In the genomic region with DNA sequence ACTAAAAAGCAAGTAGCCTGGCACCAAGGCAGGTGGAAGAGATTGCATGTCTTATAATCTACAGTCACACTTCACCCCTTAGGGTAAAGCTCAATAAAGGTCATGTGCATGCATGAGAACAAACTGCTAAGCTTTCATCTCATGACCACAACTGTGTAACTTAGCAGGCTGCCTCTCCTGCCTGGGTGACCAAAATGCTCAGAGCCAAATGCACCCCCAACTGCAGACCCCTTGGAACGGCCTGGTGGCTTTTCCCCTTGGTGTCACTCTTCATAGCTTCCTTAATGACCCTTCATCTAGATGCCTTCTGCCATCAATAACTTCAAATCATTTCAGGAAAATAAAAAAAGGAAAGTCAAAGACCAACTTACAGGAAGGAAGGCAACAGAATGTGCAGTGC, we compare ENCODE assay signal across 33 cellular contexts.
"Had no signal": no experiment of that assay in that cellular context is flagged by ENCODE, and none has a peak within 500 bp of the region (broad histone marks: within the 10 kb centered on the region; RNA-seq: fewer than 3 reads in every experiment).

No MANE protein-coding gene starts in this region.

- H3K27ac Mint-ChIP-seq: activated CD4-positive, alpha-beta memory T cell treated with anti-CD3 and anti-CD28 coated beads for 36 hours; activated naive CD4-positive, alpha-beta T cell treated with anti-CD3 and anti-CD28 coated beads, Interleukin-2, amount 50 U/mL, for 24 hours; activated T-helper 1 cell treated with anti-CD3 and anti-CD28 coated beads, Interleukin-12 subunit alpha, Interleukin-12 subunit beta, Interleukin-2, Interleukin-4 antibody, amounts not matched to agents 30 ng/mL and 10 ng/mL and 1 ng/mL, durations not matched to agents 14 hours and 24 hours and 36 hours; brain; memory B cell; naive thymus-derived CD8-positive, alpha-beta T cell; stimulated activated effector memory CD8-positive, alpha-beta T cell treated with anti-CD3 and anti-CD28 coated beads, Interleukin-12 subunit alpha, Interleukin-12 subunit beta, amount 100 ng/mL, for 72 hours; stimulated activated naive CD8-positive, alpha-beta T cell treated with anti-CD3 and anti-CD28 coated beads, Interleukin-15, Interleukin-2, amounts not matched to agents 100 ng/mL and 50 ng/mL, for 24 hours; T-helper 1 cell treated with Interleukin-12 subunit alpha and Interleukin-12 subunit beta and Interleukin-4 antibody, amounts not matched to agents 30 μg/mL and 1 μg/mL, for 36 hours had no signal

- H3K27me3 ChIP-seq: ascending aorta, cardiac muscle cell, pancreas, sigmoid colon, uterus had no signal

- H3K9me3 ChIP-seq: ascending aorta, pancreas, psoas muscle, sigmoid colon, thoracic aorta, uterus had no signal

- ATAC-seq: esophagus mucosa; left cardiac atrium; naive thymus-derived CD8-positive, alpha-beta T cell; psoas muscle; stimulated activated effector memory CD8-positive, alpha-beta T cell treated with anti-CD3 and anti-CD28 coated beads, Interleukin-12 subunit alpha, Interleukin-12 subunit beta, amount 100 ng/mL, for 72 hours had no signal

- H3K4me1 ChIP-seq: ascending aorta, pancreas, psoas muscle, uterus had no signal

- H3K4me3 ChIP-seq: ascending aorta, cardiac muscle cell, pancreas, psoas muscle, sigmoid colon, thoracic aorta, uterus had no signal

- H3K4me1 Mint-ChIP-seq: activated naive CD4-positive, alpha-beta T cell treated with anti-CD3 and anti-CD28 coated beads, Interleukin-2, amount 50 U/mL, for 24 hours; memory B cell; stimulated activated effector memory CD8-positive, alpha-beta T cell treated with anti-CD3 and anti-CD28 coated beads, Interleukin-12 subunit alpha, Interleukin-12 subunit beta, amount 100 ng/mL, for 72 hours had no signal

- H3K36me3 Mint-ChIP-seq: brain; memory B cell; stimulated activated effector memory CD8-positive, alpha-beta T cell treated with anti-CD3 and anti-CD28 coated beads, Interleukin-12 subunit alpha, Interleukin-12 subunit beta, amount 100 ng/mL, for 72 hours had no signal

- H3K4me3 Mint-ChIP-seq: activated CD4-positive, alpha-beta memory T cell treated with anti-CD3 and anti-CD28 coated beads for 36 hours; activated naive CD4-positive, alpha-beta T cell treated with anti-CD3 and anti-CD28 coated beads, Interleukin-2, amount 50 U/mL, for 24 hours; activated T-helper 1 cell treated with anti-CD3 and anti-CD28 coated beads, Interleukin-12 subunit alpha, Interleukin-12 subunit beta, Interleukin-2, Interleukin-4 antibody, amounts not matched to agents 30 ng/mL and 10 ng/mL and 1 ng/mL, durations not matched to agents 14 hours and 24 hours and 36 hours; brain; memory B cell; naive thymus-derived CD8-positive, alpha-beta T cell; neural crest cell; stimulated activated effector memory CD8-positive, alpha-beta T cell treated with anti-CD3 and anti-CD28 coated beads, Interleukin-12 subunit alpha, Interleukin-12 subunit beta, amount 100 ng/mL, for 72 hours; stimulated activated naive CD8-positive, alpha-beta T cell treated with anti-CD3 and anti-CD28 coated beads, Interleukin-15, Interleukin-2, amounts not matched to agents 100 ng/mL and 50 ng/mL, for 24 hours; T-helper 1 cell treated with Interleukin-12 subunit alpha and Interleukin-12 subunit beta and Interleukin-4 antibody, amounts not matched to agents 30 μg/mL and 1 μg/mL, for 36 hours had no signal

- H3K36me3 ChIP-seq: ascending aorta, cardiac muscle cell, sigmoid colon, thoracic aorta, uterus had no signal

- H3K9me3 Mint-ChIP-seq: activated CD4-positive, alpha-beta memory T cell treated with anti-CD3 and anti-CD28 coated beads for 36 hours; activated naive CD4-positive, alpha-beta T cell treated with anti-CD3 and anti-CD28 coated beads, Interleukin-2, amount 50 U/mL, for 24 hours; stimulated activated effector memory CD8-positive, alpha-beta T cell treated with anti-CD3 and anti-CD28 coated beads, Interleukin-12 subunit alpha, Interleukin-12 subunit beta, amount 100 ng/mL, for 72 hours; stimulated activated naive CD8-positive, alpha-beta T cell treated with anti-CD3 and anti-CD28 coated beads, Interleukin-15, Interleukin-2, amounts not matched to agents 100 ng/mL and 50 ng/mL, for 24 hours had no signal

- H3K27me3 Mint-ChIP-seq: activated CD4-positive, alpha-beta memory T cell treated with anti-CD3 and anti-CD28 coated beads for 36 hours; activated naive CD4-positive, alpha-beta T cell treated with anti-CD3 and anti-CD28 coated beads, Interleukin-2, amount 50 U/mL, for 24 hours; brain; naive thymus-derived CD8-positive, alpha-beta T cell; stimulated activated naive CD8-positive, alpha-beta T cell treated with anti-CD3 and anti-CD28 coated beads, Interleukin-15, Interleukin-2, amounts not matched to agents 100 ng/mL and 50 ng/mL, for 24 hours had no signal

- DNase-seq: activated CD4-positive, alpha-beta memory T cell treated with anti-CD3 and anti-CD28 coated beads for 36 hours; activated CD4-positive, alpha-beta T cell treated with anti-CD3 and anti-CD28 coated beads for 48 hours; activated gamma-delta T cell treated with Interleukin-2 at 50 U/mL for 16 hours; activated T-cell treated with anti-CD3 and anti-CD28 coated beads for 4 hours; cortex of kidney; foreskin fibroblast; hippocampal formation; left cardiac atrium; naive thymus-derived CD8-positive, alpha-beta T cell; nucleus accumbens; psoas muscle; sigmoid colon; stimulated activated CD4-positive, alpha-beta T cell treated with anti-CD3 and anti-CD28 coated beads, Interleukin-4, amount 100 ng/mL, for 24 hours; T-helper 9 cell; trophoblast cell; uterus had no signal

- FAIRE-seq: keratinocyte, pancreas, small intestine, TTC549 had no signal

- H3K27ac ChIP-seq: ascending aorta, cardiac muscle cell, pancreas, psoas muscle, sigmoid colon, thoracic aorta, uterus, VCaP had no signal
